24 cellular contexts compared by ENCODE assay signal in the genomic region with DNA sequence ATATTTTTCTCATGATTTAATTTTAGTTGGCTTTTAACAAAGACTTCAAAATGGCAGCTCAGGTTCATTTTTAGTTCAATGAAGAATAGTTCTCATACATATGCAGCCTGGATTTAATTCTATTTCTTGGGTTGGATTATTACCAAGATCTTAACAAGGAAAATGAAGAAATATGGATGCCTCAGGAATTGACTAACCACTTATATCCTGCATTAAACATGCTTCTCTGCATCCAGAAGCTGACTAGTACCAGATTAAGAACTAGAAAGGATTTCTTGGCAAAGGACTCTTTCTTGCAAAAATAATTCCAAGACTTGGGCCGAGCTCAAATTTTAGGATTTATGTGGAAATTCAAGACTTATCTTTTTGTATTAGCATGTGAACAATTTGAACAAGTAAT. TPM values are rescaled to one million over a fixed set of nuclear protein-coding genes. Genes with fewer than 3 reads are reported as not detected.
DNase-seq lines count a peak whose midpoint lies in the region; ATAC-seq and TF ChIP-seq lines count a peak whose summit lies in the region.
"Had no signal": no experiment of that assay in that cellular context is flagged by ENCODE, and none has a peak within 500 bp of the region (broad histone marks: within the 10 kb centered on the region; RNA-seq: fewer than 3 reads in every experiment).

No MANE protein-coding gene starts in this region.

- peaks cover 14% of the 10 kb centered on the region for H3F3A ChIP-seq in SK-N-SH (replicated peaks; ENCODE audit: insufficient read depth)

- no peaks in the 10 kb centered on the region for H3K27me3 ChIP-seq in SK-N-SH (ENCODE audit: insufficient read depth)

- TF ChIP-seq CTCF in AG10803 (conservative IDR thresholded peaks at IDR 0.05; ENCODE audit: low read length) = no peak
- TF ChIP-seq CTCF in SK-N-SH (IDR thresholded peaks at IDR 0.05) = no peak
- no peak for TF ChIP-seq CTCF in fibroblast of mammary gland (conservative IDR thresholded peaks at IDR 0.05; ENCODE audit: control insufficient read depth, insufficient read depth, low read depth, low read length)

- H2AFZ ChIP-seq in SK-N-SH (ENCODE audit: low read depth) = no peak overlapping the region
- H2AFZ ChIP-seq: GM23338 had no signal

- peaks cover 52% of the 10 kb centered on the region for H3K4me1 Mint-ChIP-seq in activated T-cell treated with anti-CD3 and anti-CD28 coated beads, Interleukin-2, amount 50 U/mL, for 24 hours (ENCODE audit: low read depth)
- peaks cover 26% of the 10 kb centered on the region for H3K4me1 Mint-ChIP-seq in T-helper 17 cell

- H3K4me3 Mint-ChIP-seq in activated T-cell treated with anti-CD3 and anti-CD28 coated beads, Interleukin-2, amount 50 U/mL, for 24 hours = no peak overlapping the region
- no peak overlapping the region for H3K4me3 Mint-ChIP-seq in T-helper 17 cell
- H3K4me3 Mint-ChIP-seq: GM23338, H9, HFFc6 had no signal

- no peak for ATAC-seq in GM21381 (IDR thresholded peaks at IDR 0.05; ENCODE audit: unreplicated experiment)
- ATAC-seq in left colon = no peak
- no peak for ATAC-seq in T-helper 17 cell
- ATAC-seq: A549, GM23338 had no signal

- WGBS in SK-N-SH (ENCODE audit: low lambda C conversion rate) = 25% methylated on average over 1 of the region's 1 CpG

- no peak for TF ChIP-seq RAD21 in SK-N-SH (IDR thresholded peaks at IDR 0.05; ENCODE audit: low read length)

- no peaks in the 10 kb centered on the region for H3K9me3 Mint-ChIP-seq in activated T-cell treated with anti-CD3 and anti-CD28 coated beads, Interleukin-2, amount 50 U/mL, for 24 hours
- H3K9me3 Mint-ChIP-seq: GM23338, H9, HFFc6 had no signal

- TF ChIP-seq EP300 in SK-N-SH (IDR thresholded peaks at IDR 0.05; ENCODE audit: borderline replicate concordance in 1 of 2, low read depth in 1 of 2, low read length in 1 of 2) = peak; percentile 38 to 70; a peak in 1 of 4 replicates

- intact Hi-C loops in left colon (cut with DNase I, micrococcal nuclease) = no loop called here

- DNase-seq in AG10803 (ENCODE audit: low read depth) (peak; percentile 88), SK-N-SH (no peak), fibroblast of mammary gland (ENCODE audit: low read depth) (peak; percentile 67), left colon (no peak), T-helper 17 cell (no peak)
- DNase-seq in activated T-cell treated with anti-CD3 and anti-CD28 coated beads, Interleukin-2, amount 50 U/mL, for 24 hours = no peak
- DNase-seq: C1 segment of cervical spinal cord; CD4-positive, alpha-beta memory T cell; COR-L47; DMS53; H9; HFFc6; KBM-7; MV-4-11; NCI-H1105; NCI-H1436 treated with DMSO at 0.1 percent for 48 hours; NCI-H187 treated with DMSO at 0.1 percent for 48 hours; NCI-H524 treated with DMSO at 0.1 percent for 48 hours; NCI-H774; SIG-M5 had no signal

- peaks cover 8 to 12% of the 10 kb centered on the region in 2 experiments; a peak in 3 of 4 replicates for H3K4me1 ChIP-seq in SK-N-SH (ENCODE audit: control insufficient read depth in 1 of 2, insufficient read depth in 2 of 2, low read depth in 1 of 2, low read length in 1 of 2)

- H3K79me2 ChIP-seq in SK-N-SH (ENCODE audit: insufficient read depth) = no peaks in the 10 kb centered on the region

- H3K27ac Mint-ChIP-seq in activated T-cell treated with anti-CD3 and anti-CD28 coated beads, Interleukin-2, amount 50 U/mL, for 24 hours = no peak overlapping the region
- H3K27ac Mint-ChIP-seq in T-helper 17 cell = no peak overlapping the region
- H3K27ac Mint-ChIP-seq: GM23338, H9, HFFc6 had no signal

- H3K9me3 ChIP-seq in SK-N-SH (no peaks in the 10 kb centered on the region), T-helper 17 cell (ENCODE audit: control insufficient read depth, low read length, poor library complexity, severe bottlenecking) (no peaks in the 10 kb centered on the region)
- H3K9me3 ChIP-seq: A549 had no signal

- H3K36me3 ChIP-seq in SK-N-SH (replicated peaks in 1 of 2; ENCODE audit: control insufficient read depth in 1 of 2, insufficient read depth in 2 of 2, low read length in 1 of 2) = no peaks in the 10 kb centered on the region

- H3K9ac ChIP-seq in SK-N-SH = no peak overlapping the region

- peak overlapping the region; percentile 54 to 84; a peak in 3 of 4 replicates for H3K27ac ChIP-seq in SK-N-SH (ENCODE audit: low read depth in 2 of 2, low read length in 1 of 2)
- H3K27ac ChIP-seq: A549, SK-N-MC had no signal

- CTCF ChIA-PET in SK-N-SH (lab: Yijun Ruan, JAX) = no interaction called here

- no peaks in the 10 kb centered on the region for H4K20me1 ChIP-seq in SK-N-SH (ENCODE audit: insufficient read depth)

- H3K27me3 Mint-ChIP-seq in activated T-cell treated with anti-CD3 and anti-CD28 coated beads, Interleukin-2, amount 50 U/mL, for 24 hours = no peaks in the 10 kb centered on the region
- H3K27me3 Mint-ChIP-seq in T-helper 17 cell = peaks cover 5% of the 10 kb centered on the region

- H3K36me3 Mint-ChIP-seq in activated T-cell treated with anti-CD3 and anti-CD28 coated beads, Interleukin-2, amount 50 U/mL, for 24 hours (ENCODE audit: low read depth) = no peaks in the 10 kb centered on the region
- H3K36me3 Mint-ChIP-seq in T-helper 17 cell (ENCODE audit: low read depth) = peaks cover 4% of the 10 kb centered on the region
- H3K36me3 Mint-ChIP-seq: CD4-positive, alpha-beta memory T cell had no signal

- H3K9me2 ChIP-seq in SK-N-SH = no peaks in the 10 kb centered on the region

- H3K4me3 ChIP-seq in AG10803 (ENCODE audit: low read length) (no peak overlapping the region), SK-N-SH (ENCODE audit: low read depth in 2 of 2, low read length in 1 of 2) (no peak overlapping the region), fibroblast of mammary gland (ENCODE audit: control insufficient read depth, low read depth, low read length) (no peak overlapping the region)
- H3K4me3 ChIP-seq: A549, GM23338, SK-N-MC had no signal

- H3K4me2 ChIP-seq in SK-N-SH = no peak overlapping the region
- H3K4me2 ChIP-seq: A549, GM23338 had no signal

- POLR2A ChIA-PET in SK-N-SH (lab: Yijun Ruan, JAX) = no interaction called here

TF ChIP-seq in SK-N-SH, 30 proteins besides CTCF, POLR2A, EP300 and RAD21 (continues in another document):
- no peak for TF ChIP-seq SIN3A (IDR thresholded peaks at IDR 0.05; ENCODE audit: borderline replicate concordance, low read depth, low read length)
- peak; percentile 75; the same call in 1 of the 2 replicates for TF ChIP-seq POLR2AphosphoS5 (IDR thresholded peaks at IDR 0.05; ENCODE audit: low read depth, low read length)
- TF ChIP-seq NFIC (IDR thresholded peaks at IDR 0.05; ENCODE audit: borderline replicate concordance) = peak; percentile 72; the same call in 1 of the 2 replicates
- TF ChIP-seq TEAD4 (IDR thresholded peaks at IDR 0.05; ENCODE audit: borderline replicate concordance, insufficient read depth) = peak; percentile 35; the same call in 1 of the 2 replicates
- TF ChIP-seq, protein P1, sequence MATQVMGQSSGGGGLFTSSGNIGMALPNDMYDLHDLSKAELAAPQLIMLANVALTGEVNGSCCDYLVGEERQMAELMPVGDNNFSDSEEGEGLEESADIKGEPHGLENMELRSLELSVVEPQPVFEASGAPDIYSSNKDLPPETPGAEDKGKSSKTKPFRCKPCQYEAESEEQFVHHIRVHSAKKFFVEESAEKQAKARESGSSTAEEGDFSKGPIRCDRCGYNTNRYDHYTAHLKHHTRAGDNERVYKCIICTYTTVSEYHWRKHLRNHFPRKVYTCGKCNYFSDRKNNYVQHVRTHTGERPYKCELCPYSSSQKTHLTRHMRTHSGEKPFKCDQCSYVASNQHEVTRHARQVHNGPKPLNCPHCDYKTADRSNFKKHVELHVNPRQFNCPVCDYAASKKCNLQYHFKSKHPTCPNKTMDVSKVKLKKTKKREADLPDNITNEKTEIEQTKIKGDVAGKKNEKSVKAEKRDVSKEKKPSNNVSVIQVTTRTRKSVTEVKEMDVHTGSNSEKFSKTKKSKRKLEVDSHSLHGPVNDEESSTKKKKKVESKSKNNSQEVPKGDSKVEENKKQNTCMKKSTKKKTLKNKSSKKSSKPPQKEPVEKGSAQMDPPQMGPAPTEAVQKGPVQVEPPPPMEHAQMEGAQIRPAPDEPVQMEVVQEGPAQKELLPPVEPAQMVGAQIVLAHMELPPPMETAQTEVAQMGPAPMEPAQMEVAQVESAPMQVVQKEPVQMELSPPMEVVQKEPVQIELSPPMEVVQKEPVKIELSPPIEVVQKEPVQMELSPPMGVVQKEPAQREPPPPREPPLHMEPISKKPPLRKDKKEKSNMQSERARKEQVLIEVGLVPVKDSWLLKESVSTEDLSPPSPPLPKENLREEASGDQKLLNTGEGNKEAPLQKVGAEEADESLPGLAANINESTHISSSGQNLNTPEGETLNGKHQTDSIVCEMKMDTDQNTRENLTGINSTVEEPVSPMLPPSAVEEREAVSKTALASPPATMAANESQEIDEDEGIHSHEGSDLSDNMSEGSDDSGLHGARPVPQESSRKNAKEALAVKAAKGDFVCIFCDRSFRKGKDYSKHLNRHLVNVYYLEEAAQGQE (IDR thresholded peaks at IDR 0.05; ENCODE audit: low read depth, low read length) = no peak
- TF ChIP-seq SMC3 (IDR thresholded peaks at IDR 0.05; ENCODE audit: low read depth, low read length) = no peak
- TF ChIP-seq FOXM1 (IDR thresholded peaks at IDR 0.05; ENCODE audit: low read depth) = peak; percentile 73; the same call in 1 of the 2 replicates
- TF ChIP-seq FOSL2 (IDR thresholded peaks at IDR 0.05; ENCODE audit: borderline replicate concordance, low read depth) = 0 out of 2 replicates have a peak, but pooled peaks have one; percentile 11
- no peak for TF ChIP-seq RFX5 (IDR thresholded peaks at IDR 0.05; ENCODE audit: low read length)
- TF ChIP-seq JUND (IDR thresholded peaks at IDR 0.05) = peak; percentile 33; the same call in 1 of the 2 replicates
- peak; percentile 78 for TF ChIP-seq TCF12 (IDR thresholded peaks at IDR 0.05)
- TF ChIP-seq, protein P2, sequence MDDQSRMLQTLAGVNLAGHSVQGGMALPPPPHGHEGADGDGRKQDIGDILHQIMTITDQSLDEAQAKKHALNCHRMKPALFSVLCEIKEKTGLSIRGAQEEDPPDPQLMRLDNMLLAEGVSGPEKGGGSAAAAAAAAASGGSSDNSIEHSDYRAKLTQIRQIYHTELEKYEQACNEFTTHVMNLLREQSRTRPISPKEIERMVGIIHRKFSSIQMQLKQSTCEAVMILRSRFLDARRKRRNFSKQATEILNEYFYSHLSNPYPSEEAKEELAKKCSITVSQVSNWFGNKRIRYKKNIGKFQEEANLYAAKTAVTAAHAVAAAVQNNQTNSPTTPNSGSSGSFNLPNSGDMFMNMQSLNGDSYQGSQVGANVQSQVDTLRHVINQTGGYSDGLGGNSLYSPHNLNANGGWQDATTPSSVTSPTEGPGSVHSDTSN (IDR thresholded peaks at IDR 0.05) = peak; percentile 59
- no peak for TF ChIP-seq MXI1 (IDR thresholded peaks at IDR 0.05; ENCODE audit: low read depth, low read length)
- peak; percentile 44; the same call in 1 of the 2 replicates for TF ChIP-seq YY1 (IDR thresholded peaks at IDR 0.05; ENCODE audit: low read depth)

RNA-seq across cellular contexts. Expression of gene KLHL2, which starts 5.6 kb away (rescaled TPM):
- 25.0 and 36.0 TPM in 2 replicates for polyA plus RNA-seq in SK-N-SH (2012; rRNA removed)
- 37.5 and 46.0 TPM in 2 replicates for polyA plus RNA-seq in SK-N-SH (2012; cell fraction: cytosol; rRNA removed)
- polyA plus RNA-seq in SK-N-SH (2012; cell fraction: nucleus; rRNA removed) = 15.9 and 28.9 TPM in 2 replicates
- 10 to 100 TPM in 1 of 2 donors, 1 to 10 TPM in 1; 8.9 to 12.8 TPM for total RNA-seq in left colon
- 10 to 100 TPM; 14.9 to 16.7 TPM for total RNA-seq in T-helper 17 cell

Comparison
In these comparisons a context has a peak if more than half of its experiments do, and no peak if none do; other contexts are left out.
1. DNase-seq: peak in AG10803 (single experiment) and fibroblast of mammary gland (single experiment); none in SK-N-SH (single experiment), activated T-cell treated with anti-CD3 and anti-CD28 coated beads, Interleukin-2, amount 50 U/mL, for 24 hours (single experiment), left colon (0 of 2) and T-helper 17 cell (0 of 3).